8 cellular contexts compared by ENCODE assay signal in the genomic region with DNA sequence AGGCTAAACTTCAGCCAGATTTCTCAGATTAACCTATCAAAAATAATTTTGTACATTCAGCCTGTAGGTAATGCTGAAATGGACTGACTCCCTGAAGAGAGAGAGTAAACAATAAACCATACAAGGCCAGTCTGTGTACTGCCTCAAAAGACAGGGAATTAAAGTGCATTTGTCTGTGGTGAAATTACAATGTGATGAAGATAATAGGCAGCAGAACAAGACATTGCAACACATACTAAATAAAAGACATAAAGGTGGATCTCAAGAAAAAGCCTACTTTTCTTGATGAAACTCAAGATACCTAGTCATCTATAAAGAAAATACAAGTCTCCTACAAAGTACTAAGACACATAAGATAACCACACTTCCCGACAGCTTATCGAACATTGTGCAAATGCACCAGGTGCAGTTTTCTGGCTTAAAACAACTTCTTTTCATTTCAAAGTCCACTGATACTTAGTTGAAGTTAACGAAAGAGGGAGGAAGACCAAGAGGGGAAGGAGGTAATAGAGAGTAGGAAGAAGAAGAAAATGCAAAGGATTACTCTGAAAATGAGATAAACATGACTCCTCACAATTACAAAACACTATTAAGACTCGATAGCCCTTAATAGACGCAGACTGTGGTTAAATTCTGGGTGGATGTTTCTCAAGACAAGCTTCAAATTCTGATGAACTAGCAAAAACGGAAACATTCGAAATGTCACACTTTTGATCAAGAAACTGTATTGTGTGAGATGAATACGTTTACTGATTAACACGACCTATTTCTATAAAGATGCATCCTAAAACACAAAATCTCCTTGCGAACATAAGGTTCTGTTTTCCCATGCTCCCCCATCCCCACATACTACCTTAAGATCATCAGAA. TPM values are rescaled to one million over a fixed set of nuclear protein-coding genes. Genes with fewer than 3 reads are reported as not detected.
DNase-seq lines count a peak whose midpoint lies in the region; ATAC-seq, FAIRE-seq and TF ChIP-seq lines count a peak whose summit lies in the region.

No MANE protein-coding gene starts in this region.

- H3K9ac ChIP-seq in skeletal muscle tissue (ENCODE audit: low read depth in 1 of 3, low read length in 3 of 3), result peak overlapping the region in 2 of 3 donors; percentile 79 to 83

- DNase-seq in HFF-Myc (ENCODE audit: extremely low read depth, low read depth) (no peak), T-cell (no peak), fibroblast of mammary gland (ENCODE audit: low read depth) (peak; percentile 25), frontal cortex (ENCODE audit: low spot score in 2 of 2) (no peak), sciatic nerve (ENCODE audit: low spot score) (no peak), T-helper 9 cell (no peak), AML-193 (lab: John Stamatoyannopoulos, UW) (no peak)

- no peaks in the 10 kb centered on the region for H3K27me3 Mint-ChIP-seq in T-cell

- H3K9me3 ChIP-seq in skeletal muscle tissue (ENCODE audit: control insufficient read depth in 3 of 3, low read length in 3 of 3), result no peaks in the 10 kb centered on the region

- peaks cover 62 to 67% (median 64%) of the 10 kb centered on the region in 3 donors for H3K4me1 Mint-ChIP-seq in T-cell

- intact Hi-C loops in sciatic nerve (cut with DNase I), result no loop called here

- H3K27ac ChIP-seq in skeletal muscle tissue (ENCODE audit: low read depth, low read length), result no peak overlapping the region

- POLR2A ChIA-PET in T-cell (lab: Charles Lee), result interaction anchor here (0.5 to 0.7 kb wide), 2 partner anchors 25 to 1301 kb away, joined by 3 read pairs; a partner anchor contains a TSS

- ATAC-seq in T-cell (replicated peaks in 1 of 4) (no peak), sciatic nerve (no peak)

- H3K9me3 Mint-ChIP-seq in T-cell, result no peaks in the 10 kb centered on the region

- H3K4me3 ChIP-seq in HFF-Myc (replicated peaks; ENCODE audit: low read depth, low read length), result peak overlapping the region; percentile 83
- H3K4me3 ChIP-seq in fibroblast of mammary gland (ENCODE audit: control insufficient read depth, low read depth, low read length), result peak overlapping the region; percentile 89
- H3K4me3 ChIP-seq in skeletal muscle tissue (ENCODE audit: low read length in 3 of 3), result peak overlapping the region in 2 of 3 donors; percentile 77 to 92

- H3K4me3 Mint-ChIP-seq in T-cell, result peak overlapping the region; percentile 87 to 97 (median 93)

- peak overlapping the region; percentile 81 to 89 for H3K27ac Mint-ChIP-seq in T-cell

- H3K4me1 ChIP-seq in skeletal muscle tissue (ENCODE audit: control insufficient read depth in 3 of 3, insufficient read depth in 3 of 3, low read length in 3 of 3), result peaks cover 21 to 38% (median 31%) of the 10 kb centered on the region in 3 donors

- peaks cover 15% of the 10 kb centered on the region for H3K36me3 Mint-ChIP-seq in T-cell

- H3K36me3 ChIP-seq in skeletal muscle tissue (ENCODE audit: control insufficient read depth in 3 of 3, insufficient read depth in 3 of 3, low read length in 3 of 3), result peaks cover 0 to 6% (median under 1%) of the 10 kb centered on the region in 3 donors

- CTCF ChIA-PET in T-cell (lab: Charles Lee), result interaction anchor here in 1 of 2 donors (0.6 kb wide), 1 partner anchor 158 kb away, joined by 3 read pairs; no protein-coding TSS in a partner anchor

- no peaks in the 10 kb centered on the region for H3K27me3 ChIP-seq in skeletal muscle tissue (ENCODE audit: control insufficient read depth in 3 of 3, insufficient read depth in 3 of 3, low read length in 3 of 3)

- no peak for FAIRE-seq in frontal cortex (lab: Jason Lieb, UNC)

- TF ChIP-seq CTCF in HFF-Myc (IDR thresholded peaks at IDR 0.05; ENCODE audit: low read depth, low read length, missing control alignments) (no peak), fibroblast of mammary gland (conservative IDR thresholded peaks at IDR 0.05; ENCODE audit: control insufficient read depth, insufficient read depth, low read depth, low read length) (no peak)

RNA-seq across cellular contexts. Expression of a gene that starts 2.0 kb away (rescaled TPM):
- 100 to 1,000 TPM in 4 of 5 donors, 10 to 100 TPM in 1; 98.2 to 122 (median 109) TPM for total RNA-seq in T-cell
- total RNA-seq in skeletal muscle tissue, result 83.5 TPM
- total RNA-seq in frontal cortex, result 159 TPM
- total RNA-seq in sciatic nerve, result 133 TPM

RNA-seq across cellular contexts. Expression of a gene that starts 27.6 kb away (rescaled TPM):
- total RNA-seq in T-cell (1 to 10 TPM; 4.6 to 9.8 (median 9.3) TPM), skeletal muscle tissue (67.3 TPM), frontal cortex (111 TPM), sciatic nerve (29.5 TPM)
